In the genomic region with DNA sequence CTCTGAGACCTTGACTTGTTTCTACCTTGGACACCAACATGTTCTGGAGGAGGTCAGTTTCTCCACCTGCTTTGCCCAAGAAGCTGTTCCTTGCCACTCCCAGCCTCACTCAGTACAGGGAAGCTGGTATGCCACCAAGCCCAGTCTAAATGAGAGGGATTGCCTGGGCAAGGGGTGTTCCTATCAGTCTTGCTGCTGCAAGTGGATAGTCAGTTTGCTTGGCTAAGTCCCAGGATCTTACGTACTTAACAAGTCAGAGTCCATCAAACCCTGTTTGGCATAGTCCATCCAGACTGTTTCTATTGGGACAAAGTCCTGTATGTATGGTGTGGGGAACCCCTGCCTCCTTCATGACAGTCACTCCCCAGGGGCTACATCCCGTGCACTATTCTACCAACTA, we compare ENCODE assay signal across 1 cellular context.
TF ChIP-seq lines count a peak whose summit lies in the region.

No MANE protein-coding gene starts in this region.

TF ChIP-seq in HepG2, 621 proteins besides CTCF, POLR2A, EP300 and RAD21 (continued from another document):
- TF ChIP-seq ZFYVE20 (CRISPR knock-in tag; IDR thresholded peaks at IDR 0.05; ENCODE audit: borderline replicate concordance, low read depth) (no peak), HNF4A (CRISPR knock-in tag; IDR thresholded peaks at IDR 0.05) (peak; percentile 8; the same call in 1 of the 2 replicates), POGK (CRISPR knock-in tag; conservative IDR thresholded peaks at IDR 0.05) (no peak), ETV5 (CRISPR knock-in tag; IDR thresholded peaks at IDR 0.05; ENCODE audit: borderline replicate concordance) (no peak), SP140L (CRISPR knock-in tag; IDR thresholded peaks at IDR 0.05; ENCODE audit: borderline replicate concordance) (no peak)
TF ChIP-seq in HepG2: peak in this region for 2.
